ENCODE assay signal across 10 cellular contexts in the genomic region with DNA sequence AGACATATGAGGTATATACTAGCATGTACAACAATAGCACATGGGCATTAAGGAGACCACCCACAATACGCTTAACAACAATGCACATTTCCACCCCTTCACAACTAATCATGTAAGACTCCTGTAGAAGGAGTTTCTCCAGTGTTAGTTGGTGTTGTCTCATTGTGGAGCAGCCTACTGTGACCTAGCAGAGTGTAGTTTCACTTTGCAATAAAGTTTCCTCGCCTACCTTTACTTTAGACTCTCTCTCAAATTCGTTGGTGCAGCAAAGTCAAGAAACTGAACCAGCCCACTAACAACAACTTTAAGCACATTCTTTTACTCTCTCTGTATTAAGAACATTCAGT.
DNase-seq lines count a peak whose midpoint lies in the region; ATAC-seq and TF ChIP-seq lines count a peak whose summit lies in the region.
"Had no signal": no experiment of that assay in that cellular context is flagged by ENCODE, and none has a peak within 500 bp of the region (broad histone marks: within the 10 kb centered on the region; RNA-seq: fewer than 3 reads in every experiment).

No MANE protein-coding gene starts in this region.

- no peaks in the 10 kb centered on the region for H3K27me3 ChIP-seq in CD4-positive, alpha-beta T cell (ENCODE audit: control insufficient read depth, insufficient read depth, low read length)
- H3K27me3 ChIP-seq in Peyer's patch: no peaks in the 10 kb centered on the region
- H3K27me3 ChIP-seq in psoas muscle (ENCODE audit: insufficient read depth in 3 of 3, low read length in 2 of 3): no peaks in the 10 kb centered on the region
- H3K27me3 ChIP-seq in PC-3 (ENCODE audit: low read length): no peaks in the 10 kb centered on the region

- no peak for TF ChIP-seq CTCF in CD4-positive, alpha-beta T cell (IDR thresholded peaks at IDR 0.05)
- no peak for TF ChIP-seq CTCF in Peyer's patch (IDR thresholded peaks at IDR 0.05)
- no peak for TF ChIP-seq CTCF in psoas muscle (IDR thresholded peaks at IDR 0.05)
- TF ChIP-seq CTCF in coronary artery (IDR thresholded peaks at IDR 0.05): no peak
- no peak for TF ChIP-seq CTCF in PC-3 (conservative IDR thresholded peaks at IDR 0.05; ENCODE audit: low read depth, low read length)

- no peaks in the 10 kb centered on the region for H3K27me3 Mint-ChIP-seq in CD4-positive, alpha-beta T cell

- BruUV-seq in PC-3 (replicated peaks; lab: Mats Ljungman, UMichigan): no TSS peak

- 24 to 54% (median 42%) methylated on average over 3 of the region's 3 CpGs for WGBS in psoas muscle, 3 donors

- peak overlapping the region; percentile 95 for H3K27ac Mint-ChIP-seq in CD4-positive, alpha-beta T cell

- CTCF ChIA-PET in CD4-positive, alpha-beta T cell (lab: Charles Lee): no interaction called here
- CTCF ChIA-PET in PC-3 (lab: Charles Lee): no interaction called here

- intact Hi-C loops in CD4-positive, alpha-beta T cell (cut with DNase I, micrococcal nuclease): no loop called here
- intact Hi-C loops in psoas muscle (cut with DNase I): no loop called here
- intact Hi-C loops in PC-3 (cut with micrococcal nuclease): no loop called here

- peaks cover 58% of the 10 kb centered on the region for H3K4me1 Mint-ChIP-seq in CD4-positive, alpha-beta T cell (ENCODE audit: low read depth)

- no peaks in the 10 kb centered on the region for H3K9me3 ChIP-seq in CD4-positive, alpha-beta T cell (ENCODE audit: control insufficient read depth, low read length)
- H3K9me3 ChIP-seq in Peyer's patch: no peaks in the 10 kb centered on the region
- H3K9me3 ChIP-seq in psoas muscle: no peaks in the 10 kb centered on the region
- H3K9me3 ChIP-seq in PC-3 (ENCODE audit: low read length): 0 out of 2 replicates have a peak, but pooled peaks cover 7% of the 10 kb centered on the region

- H3K9ac ChIP-seq in PC-3 (ENCODE audit: low read length): no peak overlapping the region

- DNase-seq in CD4-positive, alpha-beta T cell: no peak
- no peak for DNase-seq in Peyer's patch
- no peak for DNase-seq in psoas muscle
- no peak for DNase-seq in coronary artery (ENCODE audit: low spot score)
- no peak for DNase-seq in NCI-H2081 treated with DMSO at 0.1 percent for 48 hours (lab: John Stamatoyannopoulos, UW)
- no peak for DNase-seq in PC-3
- DNase-seq: midbrain, NCI-H1436 had no signal

- no peaks in the 10 kb centered on the region for H3K36me3 ChIP-seq in Peyer's patch
- H3K36me3 ChIP-seq in psoas muscle (ENCODE audit: insufficient read depth in 1 of 2, low read depth in 1 of 2): no peaks in the 10 kb centered on the region
- no peaks in the 10 kb centered on the region for H3K36me3 ChIP-seq in PC-3 (ENCODE audit: low read depth, low read length)

- H3K9me3 Mint-ChIP-seq in CD4-positive, alpha-beta T cell: no peaks in the 10 kb centered on the region

- H3K4me3 Mint-ChIP-seq in CD4-positive, alpha-beta T cell: peak overlapping the region; percentile 73

- H3K79me2 ChIP-seq in PC-3 (ENCODE audit: low read length): no peaks in the 10 kb centered on the region

- peak; percentile 69 for ATAC-seq in CD4-positive, alpha-beta T cell (ENCODE audit: poor library complexity)
- ATAC-seq in GM18873 (IDR thresholded peaks at IDR 0.05; ENCODE audit: low FRiP score, unreplicated experiment): peak; percentile 37
- peak; percentile 53 for ATAC-seq in HG02884 (IDR thresholded peaks at IDR 0.05; ENCODE audit: unreplicated experiment)
- ATAC-seq in psoas muscle: no peak
- no peak for ATAC-seq in PC-3

- H3K4me2 ChIP-seq in PC-3 (ENCODE audit: low read length): no peak overlapping the region

- H3F3A ChIP-seq in PC-3 (ENCODE audit: low read length, unreplicated experiment): no peaks in the 10 kb centered on the region

- H4K20me1 ChIP-seq in PC-3 (ENCODE audit: low read length): no peaks in the 10 kb centered on the region

- no peak overlapping the region for H2AFZ ChIP-seq in PC-3 (ENCODE audit: low read length)

- H3K4me3 ChIP-seq in Peyer's patch (peak overlapping the region in 1 of 4 donors; percentile 13), psoas muscle (no peak overlapping the region), coronary artery (no peak overlapping the region), PC-3 (ENCODE audit: low read length) (no peak overlapping the region)

- no peaks in the 10 kb centered on the region for H3K36me3 Mint-ChIP-seq in CD4-positive, alpha-beta T cell (ENCODE audit: low read depth)

- TF ChIP-seq POLR2A in Peyer's patch (IDR thresholded peaks at IDR 0.05): no peak

- H3K4me1 ChIP-seq in Peyer's patch (peaks cover 0 to 5% (median 0%) of the 10 kb centered on the region in 4 donors), psoas muscle (no peaks in the 10 kb centered on the region), PC-3 (ENCODE audit: insufficient read depth, low read length) (no peaks in the 10 kb centered on the region)

- POLR2A ChIA-PET in CD4-positive, alpha-beta T cell (lab: Charles Lee): no interaction called here
- POLR2A ChIA-PET in PC-3 (lab: Charles Lee; ENCODE audit: unreplicated experiment): no interaction called here

- peak overlapping the region; percentile 23 for H3K27ac ChIP-seq in CD4-positive, alpha-beta T cell (ENCODE audit: low read depth, low read length)
- peak overlapping the region in 3 of 4 donors; percentile 10 to 33 (median 28) for H3K27ac ChIP-seq in Peyer's patch
- H3K27ac ChIP-seq in psoas muscle: no peak overlapping the region
- H3K27ac ChIP-seq in coronary artery: no peak overlapping the region
- H3K27ac ChIP-seq in PC-3 (ENCODE audit: low read length): no peak overlapping the region

- no peaks in the 10 kb centered on the region for H3K9me2 ChIP-seq in PC-3 (replicated peaks; ENCODE audit: low read length)

Comparison
In these comparisons a context has a peak if more than half of its experiments do, and no peak if none do; other contexts are left out.
1. ATAC-seq: peak in CD4-positive, alpha-beta T cell (single experiment), GM18873 (single experiment) and HG02884 (single experiment); none in psoas muscle (0 of 4) and PC-3 (single experiment).
2. H3K27ac ChIP-seq: peak in CD4-positive, alpha-beta T cell (single experiment) and Peyer's patch (3 of 4); none in psoas muscle (single experiment), coronary artery (0 of 2) and PC-3 (single experiment).